ENCODE assay signal across 1 cellular context in the genomic region with DNA sequence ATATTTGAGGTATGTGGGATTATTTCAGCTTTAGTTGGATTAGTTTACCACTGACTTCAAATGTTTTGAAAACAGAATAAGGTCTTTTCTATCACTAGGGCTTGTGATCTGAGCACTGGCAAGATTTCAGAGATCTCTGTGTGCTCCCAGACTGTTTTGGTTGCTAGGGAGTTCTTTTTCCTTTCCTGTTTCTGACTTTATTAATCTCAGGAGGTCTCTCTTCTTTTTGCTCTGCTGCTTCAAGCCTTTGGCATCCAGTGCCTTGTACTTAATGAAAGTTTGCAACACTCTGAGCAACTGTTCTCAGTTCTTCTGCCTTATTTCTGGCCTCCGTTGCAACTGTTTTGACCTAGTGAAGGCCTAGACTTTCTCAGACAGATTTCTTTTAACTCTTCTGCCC.
TF ChIP-seq lines count a peak whose summit lies in the region.

No MANE protein-coding gene starts in this region.

TF ChIP-seq in HEK293T, 16 proteins besides CTCF, POLR2A, EP300 and RAD21 (continued from another document):
- TF ChIP-seq FOXA1 (IDR thresholded peaks at IDR 0.05), result no peak
- TF ChIP-seq ELF4 (IDR thresholded peaks at IDR 0.05), result no peak
- TF ChIP-seq SUZ12 (IDR thresholded peaks at IDR 0.05), result no peak
- TF ChIP-seq ZNF384 (IDR thresholded peaks at IDR 0.05), result no peak
- TF ChIP-seq SP1 (IDR thresholded peaks at IDR 0.05), result no peak
